17 cellular contexts compared by ENCODE assay signal in the genomic region with DNA sequence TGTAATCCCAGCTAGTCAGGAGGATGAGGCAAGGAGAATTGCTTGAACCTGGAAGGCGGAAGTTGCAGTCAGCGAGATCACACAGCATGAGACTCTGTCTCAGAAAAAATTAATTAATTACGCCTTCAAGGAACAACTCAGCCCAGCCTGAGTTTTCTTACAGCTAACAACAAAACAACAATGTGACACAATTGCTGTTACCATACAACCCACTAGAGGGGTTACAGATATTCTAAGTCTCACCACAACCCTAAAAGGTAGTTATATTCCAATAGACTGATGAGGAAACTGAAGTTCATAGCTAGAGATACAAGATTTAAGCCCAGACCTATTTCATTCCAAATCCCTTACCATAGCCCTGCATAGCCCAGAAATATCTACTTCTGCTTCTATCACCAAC. TPM values are rescaled to one million over a fixed set of nuclear protein-coding genes. Genes with fewer than 3 reads are reported as not detected.
DNase-seq lines count a peak whose midpoint lies in the region; FAIRE-seq and TF ChIP-seq lines count a peak whose summit lies in the region.
"Had no signal": no experiment of that assay in that cellular context is flagged by ENCODE, and none has a peak within 500 bp of the region (broad histone marks: within the 10 kb centered on the region; RNA-seq: fewer than 3 reads in every experiment).

No MANE protein-coding gene starts in this region.

- TF ChIP-seq CTCF in fibroblast of pulmonary artery (IDR thresholded peaks at IDR 0.05; ENCODE audit: low read length, missing control alignments) = peak; percentile 2
- no peak for TF ChIP-seq CTCF in prostate gland (IDR thresholded peaks at IDR 0.05)

- no peaks in the 10 kb centered on the region for H3K27me3 ChIP-seq in CD4-positive, alpha-beta memory T cell (ENCODE audit: insufficient read depth, low read length)
- H3K27me3 ChIP-seq in prostate gland (replicated peaks; ENCODE audit: insufficient read depth) = no peaks in the 10 kb centered on the region
- H3K27me3 ChIP-seq: ascending aorta, BE2C had no signal

- H3K9me3 Mint-ChIP-seq in CD4-positive, alpha-beta memory T cell = peaks cover 0 to 1% (median 0%) of the 10 kb centered on the region in 8 donors
- H3K9me3 Mint-ChIP-seq in activated CD4-positive, alpha-beta memory T cell treated with anti-CD3 and anti-CD28 coated beads, Interleukin-2, amount 10 ng/mL, durations not matched to agents 7 days and 5 days = no peaks in the 10 kb centered on the region
- H3K9me3 Mint-ChIP-seq: nephron progenitor cell, WTC11 had no signal

- peak overlapping the region; percentile 91 to 99 (median 98) for H3K27ac Mint-ChIP-seq in CD4-positive, alpha-beta memory T cell
- H3K27ac Mint-ChIP-seq in activated CD4-positive, alpha-beta memory T cell treated with anti-CD3 and anti-CD28 coated beads, Interleukin-2, amount 10 ng/mL, durations not matched to agents 7 days and 5 days = peak overlapping the region; percentile 73
- H3K27ac Mint-ChIP-seq: nephron progenitor cell, WTC11 had no signal

- peaks cover 68% of the 10 kb centered on the region for H3K4me1 ChIP-seq in CD4-positive, alpha-beta memory T cell (ENCODE audit: insufficient read depth, low read length)
- no peaks in the 10 kb centered on the region for H3K4me1 ChIP-seq in prostate gland (replicated peaks)
- H3K4me1 ChIP-seq: ascending aorta, BE2C had no signal

- peak; percentile 38 for FAIRE-seq in GM12891 (lab: Jason Lieb, UNC)

- H3K9me3 ChIP-seq in CD4-positive, alpha-beta memory T cell (ENCODE audit: control insufficient read depth in 1 of 2, low read length in 2 of 2) = no peaks in the 10 kb centered on the region
- H3K9me3 ChIP-seq in prostate gland = no peaks in the 10 kb centered on the region
- H3K9me3 ChIP-seq: ascending aorta, BE2C had no signal

- peaks cover 8 to 18% of the 10 kb centered on the region in 2 donors for H3K36me3 Mint-ChIP-seq in CD4-positive, alpha-beta memory T cell
- peaks cover 54% of the 10 kb centered on the region for H3K36me3 Mint-ChIP-seq in activated CD4-positive, alpha-beta memory T cell treated with anti-CD3 and anti-CD28 coated beads, Interleukin-2, amount 10 ng/mL, durations not matched to agents 7 days and 5 days (ENCODE audit: low read depth)
- H3K36me3 Mint-ChIP-seq: WTC11 had no signal

- intact Hi-C loops in CD4-positive, alpha-beta memory T cell (cut with micrococcal nuclease) = loop anchor here (5.0 kb wide), 2 partner anchors 227 to 357 kb away; no protein-coding TSS in a partner anchor
- intact Hi-C loops in prostate gland (cut with DNase I) = loop anchor here (2.0 kb wide), 1 partner anchor 133 kb away; no protein-coding TSS in a partner anchor

- H3K4me3 Mint-ChIP-seq in CD4-positive, alpha-beta memory T cell = peak overlapping the region in 7 of 8 donors; percentile 49 to 99 (median 69)
- H3K4me3 Mint-ChIP-seq in activated CD4-positive, alpha-beta memory T cell treated with anti-CD3 and anti-CD28 coated beads, Interleukin-2, amount 10 ng/mL, durations not matched to agents 7 days and 5 days = peak overlapping the region; percentile 14
- H3K4me3 Mint-ChIP-seq: nephron progenitor cell, WTC11 had no signal

- no peaks in the 10 kb centered on the region for H3K27me3 Mint-ChIP-seq in CD4-positive, alpha-beta memory T cell
- no peaks in the 10 kb centered on the region for H3K27me3 Mint-ChIP-seq in activated CD4-positive, alpha-beta memory T cell treated with anti-CD3 and anti-CD28 coated beads, Interleukin-2, amount 10 ng/mL, durations not matched to agents 7 days and 5 days

- peak overlapping the region; percentile 96 for H3K27ac ChIP-seq in CD4-positive, alpha-beta memory T cell (ENCODE audit: low read depth, low read length)
- no peak overlapping the region for H3K27ac ChIP-seq in prostate gland
- H3K27ac ChIP-seq: ascending aorta, coronary artery, RWPE1 had no signal

- H3K4me1 Mint-ChIP-seq in CD4-positive, alpha-beta memory T cell = peaks cover 54 to 87% (median 68%) of the 10 kb centered on the region in 4 donors
- peaks cover 68% of the 10 kb centered on the region for H3K4me1 Mint-ChIP-seq in activated CD4-positive, alpha-beta memory T cell treated with anti-CD3 and anti-CD28 coated beads, Interleukin-2, amount 10 ng/mL, durations not matched to agents 7 days and 5 days

- CTCF ChIA-PET in CD4-positive, alpha-beta memory T cell (lab: Charles Lee; ENCODE audit: partially characterized antibody) = interaction anchor here (1.2 to 32.4 kb wide), 13 partner anchors 7 to 646 kb away, joined by 4 to 688 read pairs (median 8); no protein-coding TSS in a partner anchor
- CTCF ChIA-PET in activated CD4-positive, alpha-beta memory T cell treated with anti-CD3 and anti-CD28 coated beads, Interleukin-2, amount 10 ng/mL, durations not matched to agents 7 days and 5 days (lab: Charles Lee) = interaction anchor here (0.8 to 10.7 kb wide), 16 partner anchors 9 to 146 kb away, joined by 3 to 174 read pairs (median 4); no protein-coding TSS in a partner anchor

- H3K4me3 ChIP-seq in CD4-positive, alpha-beta memory T cell (ENCODE audit: low read length in 2 of 2) = no peak overlapping the region
- no peak overlapping the region for H3K4me3 ChIP-seq in fibroblast of pulmonary artery (replicated peaks; ENCODE audit: low read depth, low read length)
- no peak overlapping the region for H3K4me3 ChIP-seq in prostate gland
- H3K4me3 ChIP-seq: ascending aorta, coronary artery, lung had no signal

- no peaks in the 10 kb centered on the region for H3K36me3 ChIP-seq in CD4-positive, alpha-beta memory T cell (ENCODE audit: insufficient read depth, low read length)
- no peaks in the 10 kb centered on the region for H3K36me3 ChIP-seq in prostate gland
- H3K36me3 ChIP-seq: ascending aorta, BE2C had no signal

- WGBS in prostate gland = 97% methylated on average over 3 of the region's 3 CpGs

- no peak for TF ChIP-seq POLR2A in GM12891 (IDR thresholded peaks at IDR 0.05; ENCODE audit: low read depth, low read length)
- TF ChIP-seq POLR2A in prostate gland (IDR thresholded peaks at IDR 0.05) = no peak

- DNase-seq in CD4-positive, alpha-beta memory T cell = peak in 2 of 5 donors; percentile 28 to 38
- DNase-seq in GM12891 (ENCODE audit: insufficient read length, low spot score) (no peak), fibroblast of pulmonary artery (ENCODE audit: low read depth) (no peak), SKM-1 (lab: John Stamatoyannopoulos, UW; ENCODE audit: unreplicated experiment) (no peak), NCI-H2171 (lab: John Stamatoyannopoulos, UW) (no peak), prostate gland (ENCODE audit: low spot score) (no peak)
- DNase-seq in activated CD4-positive, alpha-beta memory T cell treated with anti-CD3 and anti-CD28 coated beads, Interleukin-2, amount 10 ng/mL, durations not matched to agents 7 days and 5 days = no peak
- DNase-seq: BE2C, DMS79, erythroblast, NCI-H774, nephron progenitor cell had no signal

- POLR2A ChIA-PET in CD4-positive, alpha-beta memory T cell (lab: Charles Lee; ENCODE audit: partially characterized antibody) = interaction anchor here (0.6 to 30.2 kb wide), 15 partner anchors 9 to 130 kb away, joined by 3 to 813 read pairs (median 10); a partner anchor contains a TSS
- POLR2A ChIA-PET in activated CD4-positive, alpha-beta memory T cell treated with anti-CD3 and anti-CD28 coated beads, Interleukin-2, amount 10 ng/mL, durations not matched to agents 7 days and 5 days (lab: Charles Lee) = interaction anchor here (0.5 to 24.5 kb wide), 11 partner anchors 9 to 430 kb away, joined by 3 to 828 read pairs (median 35); no protein-coding TSS in a partner anchor

TF ChIP-seq in GM12891, 5 proteins besides CTCF, POLR2A, EP300 and RAD21:
- no peak for TF ChIP-seq PAX5 (IDR thresholded peaks at IDR 0.05; ENCODE audit: insufficient read depth, low read length, severe bottlenecking)
- no peak for TF ChIP-seq POU2F2 (IDR thresholded peaks at IDR 0.05; ENCODE audit: low read depth, low read length)
- no peak for TF ChIP-seq POLR2AphosphoS5 (IDR thresholded peaks at IDR 0.05; ENCODE audit: low read depth, low read length)
- no peak for TF ChIP-seq SPI1 (IDR thresholded peaks at IDR 0.05; ENCODE audit: low read depth, low read length)
- TF ChIP-seq TAF1 (IDR thresholded peaks at IDR 0.05; ENCODE audit: low read depth, low read length) = no peak

RNA-seq across cellular contexts. Expression of a gene that starts 2.9 kb away (rescaled TPM):
- 10 to 100 TPM; 56.7 to 57.1 TPM for total RNA-seq in CD4-positive, alpha-beta memory T cell
- polyA plus RNA-seq in CD4-positive, alpha-beta memory T cell = 10 to 100 TPM; 21.2 to 30.1 TPM
- polyA plus RNA-seq in GM12891 (2012; ENCODE audit: low read depth, missing spikeins) = 0.72 TPM
- total RNA-seq in activated CD4-positive, alpha-beta memory T cell treated with anti-CD3 and anti-CD28 coated beads, Interleukin-2, amount 10 ng/mL, durations not matched to agents 7 days and 5 days = 10 to 100 TPM; 52.5 to 55.6 TPM
- 10 to 100 TPM in 1 of 2 donors, 1 to 10 TPM in 1; 2.0 to 12.4 TPM for total RNA-seq in prostate gland
